9 cellular contexts compared by ENCODE assay signal in genomic region chrX:114611018-114611619, GRCh38. TPM values are rescaled to one million over a fixed set of nuclear protein-coding genes. Genes with fewer than 3 reads are reported as not detected.
DNase-seq lines count a peak whose midpoint lies in the region; ATAC-seq and TF ChIP-seq lines count a peak whose summit lies in the region.
"Had no signal": no experiment of that assay in that cellular context is flagged by ENCODE, and none has a peak within 500 bp of the region (broad histone marks: within the 10 kb centered on the region; RNA-seq: fewer than 3 reads in every experiment).

No MANE protein-coding gene starts in this region.

- intact Hi-C loops in spleen (cut with DNase I; ENCODE audit: low total_unique reads) = no loop called here

- no peak overlapping the region for H3K27ac Mint-ChIP-seq in activated T-cell treated with anti-CD3 and anti-CD28 coated beads, Interleukin-2, amount 50 U/mL, for 24 hours
- H3K27ac Mint-ChIP-seq: dendritic cell treated with granulocyte-macrophage colony-stimulating factor and Interleukin-4, amounts not matched to agents 40 ng/mL and 50 ng/mL, for 4 days had no signal

- WGBS in spleen, 5 donors = 49 to 62% (median 52%) methylated on average over 11 of the region's 11 CpGs

- ATAC-seq in GM21367 (IDR thresholded peaks at IDR 0.05; ENCODE audit: unreplicated experiment) = peak; percentile 79
- no peak for ATAC-seq in GM19328 (IDR thresholded peaks at IDR 0.05; ENCODE audit: unreplicated experiment)

- no peak for TF ChIP-seq POLR2A in spleen (IDR thresholded peaks at IDR 0.05)

- DNase-seq in activated T-cell treated with anti-CD3 and anti-CD28 coated beads, Interleukin-2, amount 50 U/mL, for 48 hours = peak; percentile 18 to 29
- no peak for DNase-seq in activated T-cell treated with anti-CD3 and anti-CD28 coated beads, Interleukin-2, amount 50 U/mL, for 24 hours
- DNase-seq in LHCN-M2 (ENCODE audit: low read depth) (peak; percentile 1), WERI-Rb-1 (peak; percentile 27), glomerular visceral epithelial cell (ENCODE audit: extremely low spot score) (peak; percentile 6), spleen (no peak)

- H3K4me1 Mint-ChIP-seq in activated T-cell treated with anti-CD3 and anti-CD28 coated beads, Interleukin-2, amount 50 U/mL, for 24 hours (ENCODE audit: low read depth) = no peaks in the 10 kb centered on the region

- H3K36me3 Mint-ChIP-seq in activated T-cell treated with anti-CD3 and anti-CD28 coated beads, Interleukin-2, amount 50 U/mL, for 24 hours (ENCODE audit: low read depth) = no peaks in the 10 kb centered on the region

- TF ChIP-seq CTCF in WERI-Rb-1 (IDR thresholded peaks at IDR 0.05; ENCODE audit: low read depth, low read length) (peak; percentile 69), spleen (IDR thresholded peaks at IDR 0.05 in 8 of 11, conservative IDR thresholded peaks at IDR 0.05 in 3 of 11) (peak in 10 of 11 experiments; percentile 39 to 78 (median 60))

- H3K27ac ChIP-seq in WERI-Rb-1 (no peak overlapping the region), spleen (no peak overlapping the region)

- H3K9me3 ChIP-seq in WERI-Rb-1 (ENCODE audit: severe bottlenecking) (no peaks in the 10 kb centered on the region), spleen (no peaks in the 10 kb centered on the region)

- peaks cover 60% of the 10 kb centered on the region for H3K27me3 ChIP-seq in WERI-Rb-1 (ENCODE audit: insufficient read depth, low read depth, severe bottlenecking)
- H3K27me3 ChIP-seq in spleen (replicated peaks in 1 of 7) = peaks cover 0 to 5% (median 0%) of the 10 kb centered on the region in 7 donors

- H3K36me3 ChIP-seq in WERI-Rb-1 (no peaks in the 10 kb centered on the region), spleen (no peaks in the 10 kb centered on the region)

- no peaks in the 10 kb centered on the region for H3K4me1 ChIP-seq in spleen

- no peak overlapping the region for H3K4me3 Mint-ChIP-seq in activated T-cell treated with anti-CD3 and anti-CD28 coated beads, Interleukin-2, amount 50 U/mL, for 24 hours
- H3K4me3 Mint-ChIP-seq: dendritic cell treated with granulocyte-macrophage colony-stimulating factor and Interleukin-4, amounts not matched to agents 40 ng/mL and 50 ng/mL, for 4 days had no signal

- H3K4me3 ChIP-seq in WERI-Rb-1 (ENCODE audit: low read depth, low read length) (no peak overlapping the region), spleen (no peak overlapping the region)

- peaks cover 2% of the 10 kb centered on the region for H3K27me3 Mint-ChIP-seq in activated T-cell treated with anti-CD3 and anti-CD28 coated beads, Interleukin-2, amount 50 U/mL, for 24 hours

- no peaks in the 10 kb centered on the region for H3K9me3 Mint-ChIP-seq in activated T-cell treated with anti-CD3 and anti-CD28 coated beads, Interleukin-2, amount 50 U/mL, for 24 hours
- H3K9me3 Mint-ChIP-seq: dendritic cell treated with granulocyte-macrophage colony-stimulating factor and Interleukin-4, amounts not matched to agents 40 ng/mL and 50 ng/mL, for 4 days had no signal

RNA-seq across cellular contexts. Expression of gene HTR2C, which starts 27.2 kb away (rescaled TPM):
- total RNA-seq in LHCN-M2 (2014; rRNA removed) (not detected in 2 replicates), spleen (not detected)
- not detected for polyA plus RNA-seq in LHCN-M2 (2012)
- not detected for polyA plus RNA-seq in spleen

Comparison
In these comparisons a context has a peak if more than half of its experiments do, and no peak if none do; other contexts are left out.
1. DNase-seq: peak in activated T-cell treated with anti-CD3 and anti-CD28 coated beads, Interleukin-2, amount 50 U/mL, for 48 hours (2 of 2), LHCN-M2 (single experiment), WERI-Rb-1 (single experiment) and glomerular visceral epithelial cell (single experiment); none in activated T-cell treated with anti-CD3 and anti-CD28 coated beads, Interleukin-2, amount 50 U/mL, for 24 hours (single experiment) and spleen (single experiment).